Comparison of ENCODE assay signal across 2 cellular contexts in genomic region chrX:40164751-40165150, GRCh38.
TF ChIP-seq lines count a peak whose summit lies in the region.

No MANE protein-coding gene starts in this region.

TF ChIP-seq in GM23338, 12 proteins besides CTCF, POLR2A, EP300 and RAD21 (continued from another document):
- TF ChIP-seq STAT1 (IDR thresholded peaks at IDR 0.05; ENCODE audit: unreplicated experiment) (no peak), REST (IDR thresholded peaks at IDR 0.05; ENCODE audit: unreplicated experiment) (no peak), NANOG (IDR thresholded peaks at IDR 0.05; ENCODE audit: borderline replicate concordance) (no peak), ZNF114 (CRISPR knock-in tag; IDR thresholded peaks at IDR 0.05) (no peak), ZNF331 (CRISPR knock-in tag; IDR thresholded peaks at IDR 0.05; ENCODE audit: low read depth) (no peak), CREB1 (CRISPR knock-in tag; IDR thresholded peaks at IDR 0.05; ENCODE audit: low read depth) (no peak), EZH2phosphoT487 (IDR thresholded peaks at IDR 0.05; ENCODE audit: unreplicated experiment) (no peak), POLR2AphosphoS5 (IDR thresholded peaks at IDR 0.05; ENCODE audit: low read depth) (no peak)
- TF ChIP-seq, protein P1, sequence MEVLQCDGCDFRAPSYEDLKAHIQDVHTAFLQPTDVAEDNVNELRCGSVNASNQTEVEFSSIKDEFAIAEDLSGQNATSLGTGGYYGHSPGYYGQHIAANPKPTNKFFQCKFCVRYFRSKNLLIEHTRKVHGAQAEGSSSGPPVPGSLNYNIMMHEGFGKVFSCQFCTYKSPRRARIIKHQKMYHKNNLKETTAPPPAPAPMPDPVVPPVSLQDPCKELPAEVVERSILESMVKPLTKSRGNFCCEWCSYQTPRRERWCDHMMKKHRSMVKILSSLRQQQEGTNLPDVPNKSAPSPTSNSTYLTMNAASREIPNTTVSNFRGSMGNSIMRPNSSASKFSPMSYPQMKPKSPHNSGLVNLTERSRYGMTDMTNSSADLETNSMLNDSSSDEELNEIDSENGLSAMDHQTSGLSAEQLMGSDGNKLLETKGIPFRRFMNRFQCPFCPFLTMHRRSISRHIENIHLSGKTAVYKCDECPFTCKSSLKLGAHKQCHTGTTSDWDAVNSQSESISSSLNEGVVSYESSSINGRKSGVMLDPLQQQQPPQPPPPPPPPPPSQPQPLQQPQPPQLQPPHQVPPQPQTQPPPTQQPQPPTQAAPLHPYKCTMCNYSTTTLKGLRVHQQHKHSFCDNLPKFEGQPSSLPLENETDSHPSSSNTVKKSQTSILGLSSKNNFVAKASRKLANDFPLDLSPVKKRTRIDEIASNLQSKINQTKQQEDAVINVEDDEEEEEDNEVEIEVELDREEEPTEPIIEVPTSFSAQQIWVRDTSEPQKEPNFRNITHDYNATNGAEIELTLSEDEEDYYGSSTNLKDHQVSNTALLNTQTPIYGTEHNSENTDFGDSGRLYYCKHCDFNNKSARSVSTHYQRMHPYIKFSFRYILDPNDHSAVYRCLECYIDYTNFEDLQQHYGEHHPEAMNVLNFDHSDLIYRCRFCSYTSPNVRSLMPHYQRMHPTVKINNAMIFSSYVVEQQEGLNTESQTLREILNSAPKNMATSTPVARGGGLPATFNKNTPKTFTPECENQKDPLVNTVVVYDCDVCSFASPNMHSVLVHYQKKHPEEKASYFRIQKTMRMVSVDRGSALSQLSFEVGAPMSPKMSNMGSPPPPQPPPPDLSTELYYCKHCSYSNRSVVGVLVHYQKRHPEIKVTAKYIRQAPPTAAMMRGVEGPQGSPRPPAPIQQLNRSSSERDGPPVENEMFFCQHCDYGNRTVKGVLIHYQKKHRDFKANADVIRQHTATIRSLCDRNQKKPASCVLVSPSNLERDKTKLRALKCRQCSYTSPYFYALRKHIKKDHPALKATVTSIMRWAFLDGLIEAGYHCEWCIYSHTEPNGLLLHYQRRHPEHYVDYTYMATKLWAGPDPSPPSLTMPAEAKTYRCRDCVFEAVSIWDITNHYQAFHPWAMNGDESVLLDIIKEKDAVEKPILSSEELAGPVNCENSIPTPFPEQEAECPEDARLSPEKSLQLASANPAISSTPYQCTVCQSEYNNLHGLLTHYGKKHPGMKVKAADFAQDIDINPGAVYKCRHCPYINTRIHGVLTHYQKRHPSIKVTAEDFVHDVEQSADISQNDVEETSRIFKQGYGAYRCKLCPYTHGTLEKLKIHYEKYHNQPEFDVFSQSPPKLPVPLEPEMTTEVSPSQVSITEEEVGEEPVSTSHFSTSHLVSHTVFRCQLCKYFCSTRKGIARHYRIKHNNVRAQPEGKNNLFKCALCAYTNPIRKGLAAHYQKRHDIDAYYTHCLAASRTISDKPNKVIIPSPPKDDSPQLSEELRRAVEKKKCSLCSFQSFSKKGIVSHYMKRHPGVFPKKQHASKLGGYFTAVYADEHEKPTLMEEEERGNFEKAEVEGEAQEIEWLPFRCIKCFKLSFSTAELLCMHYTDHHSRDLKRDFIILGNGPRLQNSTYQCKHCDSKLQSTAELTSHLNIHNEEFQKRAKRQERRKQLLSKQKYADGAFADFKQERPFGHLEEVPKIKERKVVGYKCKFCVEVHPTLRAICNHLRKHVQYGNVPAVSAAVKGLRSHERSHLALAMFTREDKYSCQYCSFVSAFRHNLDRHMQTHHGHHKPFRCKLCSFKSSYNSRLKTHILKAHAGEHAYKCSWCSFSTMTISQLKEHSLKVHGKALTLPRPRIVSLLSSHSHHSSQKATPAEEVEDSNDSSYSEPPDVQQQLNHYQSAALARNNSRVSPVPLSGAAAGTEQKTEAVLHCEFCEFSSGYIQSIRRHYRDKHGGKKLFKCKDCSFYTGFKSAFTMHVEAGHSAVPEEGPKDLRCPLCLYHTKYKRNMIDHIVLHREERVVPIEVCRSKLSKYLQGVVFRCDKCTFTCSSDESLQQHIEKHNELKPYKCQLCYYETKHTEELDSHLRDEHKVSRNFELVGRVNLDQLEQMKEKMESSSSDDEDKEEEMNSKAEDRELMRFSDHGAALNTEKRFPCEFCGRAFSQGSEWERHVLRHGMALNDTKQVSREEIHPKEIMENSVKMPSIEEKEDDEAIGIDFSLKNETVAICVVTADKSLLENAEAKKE (CRISPR knock-in tag; IDR thresholded peaks at IDR 0.05): no peak
- TF ChIP-seq, protein P2, sequence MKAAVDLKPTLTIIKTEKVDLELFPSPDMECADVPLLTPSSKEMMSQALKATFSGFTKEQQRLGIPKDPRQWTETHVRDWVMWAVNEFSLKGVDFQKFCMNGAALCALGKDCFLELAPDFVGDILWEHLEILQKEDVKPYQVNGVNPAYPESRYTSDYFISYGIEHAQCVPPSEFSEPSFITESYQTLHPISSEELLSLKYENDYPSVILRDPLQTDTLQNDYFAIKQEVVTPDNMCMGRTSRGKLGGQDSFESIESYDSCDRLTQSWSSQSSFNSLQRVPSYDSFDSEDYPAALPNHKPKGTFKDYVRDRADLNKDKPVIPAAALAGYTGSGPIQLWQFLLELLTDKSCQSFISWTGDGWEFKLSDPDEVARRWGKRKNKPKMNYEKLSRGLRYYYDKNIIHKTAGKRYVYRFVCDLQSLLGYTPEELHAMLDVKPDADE (IDR thresholded peaks at IDR 0.05): no peak

TF ChIP-seq in H1, 55 proteins besides CTCF, POLR2A, EP300 and RAD21 (continued from another document):
- TF ChIP-seq SRF (IDR thresholded peaks at IDR 0.05; ENCODE audit: low read depth, low read length) (no peak), YY1 (IDR thresholded peaks at IDR 0.05; ENCODE audit: low read depth, low read length) (no peak), GABPA (IDR thresholded peaks at IDR 0.05; ENCODE audit: borderline replicate concordance, insufficient read depth, low read length) (no peak), ASH2L (IDR thresholded peaks at IDR 0.05; ENCODE audit: low read length) (no peak), KDM5A (IDR thresholded peaks at IDR 0.05; ENCODE audit: low read length) (no peak), NANOG (IDR thresholded peaks at IDR 0.05; ENCODE audit: insufficient read depth, low read depth, low read length, poor library complexity, severe bottlenecking) (no peak), USF2 (IDR thresholded peaks at IDR 0.05; ENCODE audit: low read length) (no peak), MAFK (IDR thresholded peaks at IDR 0.05; ENCODE audit: low read depth, low read length) (no peak), EZH2 (IDR thresholded peaks at IDR 0.05; ENCODE audit: low read depth, low read length, severe bottlenecking) (no peak), BRCA1 (IDR thresholded peaks at IDR 0.05; ENCODE audit: low read depth, low read length) (no peak), CTBP2 (IDR thresholded peaks at IDR 0.05; ENCODE audit: borderline replicate concordance, insufficient read depth, insufficient read length, low read length) (no peak), CHD2 (IDR thresholded peaks at IDR 0.05; ENCODE audit: low read length) (no peak), KDM1A (IDR thresholded peaks at IDR 0.05; ENCODE audit: borderline replicate concordance, low read length) (no peak), SIX5 (IDR thresholded peaks at IDR 0.05; ENCODE audit: low read depth, low read length) (no peak), JUN (IDR thresholded peaks at IDR 0.05; ENCODE audit: low read depth, low read length) (no peak), SIRT6 (IDR thresholded peaks at IDR 0.05; ENCODE audit: low read length) (no peak)
- TF ChIP-seq, protein P3, sequence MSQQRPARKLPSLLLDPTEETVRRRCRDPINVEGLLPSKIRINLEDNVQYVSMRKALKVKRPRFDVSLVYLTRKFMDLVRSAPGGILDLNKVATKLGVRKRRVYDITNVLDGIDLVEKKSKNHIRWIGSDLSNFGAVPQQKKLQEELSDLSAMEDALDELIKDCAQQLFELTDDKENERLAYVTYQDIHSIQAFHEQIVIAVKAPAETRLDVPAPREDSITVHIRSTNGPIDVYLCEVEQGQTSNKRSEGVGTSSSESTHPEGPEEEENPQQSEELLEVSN (IDR thresholded peaks at IDR 0.05): no peak
